ENCODE assay signal across 25 cellular contexts in genomic region chr15:100781061-100781960, GRCh38.
A peak's percentile ranks its signal among the peaks of the same experiment; 100 is the strongest.
DNase-seq lines count a peak whose midpoint lies in the region; ATAC-seq and TF ChIP-seq lines count a peak whose summit lies in the region.
"Had no signal": no experiment of that assay in that cellular context is flagged by ENCODE, and none has a peak within 500 bp of the region (broad histone marks: within the 10 kb centered on the region; RNA-seq: fewer than 3 reads in every experiment).

No MANE protein-coding gene starts in this region.

- intact Hi-C loops in Right ventricle myocardium inferior (cut with DNase I), result no loop called here

- ATAC-seq in Right ventricle myocardium inferior, result no peak
- ATAC-seq in WTC11, result no peak
- ATAC-seq in lung (ENCODE audit: insufficient read depth, low FRiP score), result no peak
- ATAC-seq in GM18870 (IDR thresholded peaks at IDR 0.05; ENCODE audit: unreplicated experiment), result no peak
- no peak for ATAC-seq in HG02610 (IDR thresholded peaks at IDR 0.05; ENCODE audit: unreplicated experiment)
- ATAC-seq: stimulated activated naive CD8-positive, alpha-beta T cell treated with anti-CD3 and anti-CD28 coated beads, Interleukin-15, Interleukin-2, amounts not matched to agents 100 U/mL and 50 U/mL, for 24 hours; T-cell had no signal

- CTCF ChIA-PET in WTC11 (lab: Charles Lee), result no interaction called here

- TF ChIP-seq CTCF in right atrium auricular region (IDR thresholded peaks at IDR 0.05) (no peak), WTC11 (IDR thresholded peaks at IDR 0.05) (no peak), lung (IDR thresholded peaks at IDR 0.05; ENCODE audit: control extremely low read depth, extremely low read depth) (no peak)

- H3K36me3 Mint-ChIP-seq in WTC11, result no peaks in the 10 kb centered on the region; the same call in none of the 2 replicates
- H3K36me3 Mint-ChIP-seq: CD8-positive, alpha-beta memory T cell; T-cell had no signal

- H3K27me3 Mint-ChIP-seq in WTC11 (ENCODE audit: low read depth), result no peaks in the 10 kb centered on the region; the same call in 1 of the 2 replicates

- H3K4me1 Mint-ChIP-seq in WTC11, result peaks cover 9% of the 10 kb centered on the region
- H3K4me1 Mint-ChIP-seq: CD8-positive, alpha-beta memory T cell; IgD-negative memory B cell; neural crest cell had no signal

- in situ Hi-C loops in KBM-7 (cut with MboI; ENCODE audit: low pct_unique_long_range_greater_than_20kb, low sequenced_read_pairs), result no loop called here

- no peaks in the 10 kb centered on the region for H3K9me3 ChIP-seq in right atrium auricular region
- H3K9me3 ChIP-seq in lung (ENCODE audit: control insufficient read depth in 2 of 2, insufficient read depth in 1 of 2, low read length in 1 of 2), result peaks cover 0 to 7% of the 10 kb centered on the region in 2 donors
- H3K9me3 ChIP-seq: HAP-1 had no signal

- H3K9me3 Mint-ChIP-seq in WTC11, result peaks cover 5% of the 10 kb centered on the region; the same call in 1 of the 2 replicates
- H3K9me3 Mint-ChIP-seq: IgD-negative memory B cell, neural crest cell, T-cell had no signal

- no peaks in the 10 kb centered on the region for H3K27me3 ChIP-seq in right atrium auricular region
- H3K27me3 ChIP-seq in lung (ENCODE audit: control insufficient read depth, insufficient read depth), result peaks cover 4% of the 10 kb centered on the region
- H3K27me3 ChIP-seq: hepatocyte had no signal

- POLR2A ChIA-PET in WTC11 (lab: Charles Lee), result no interaction called here

- H3K4me1 ChIP-seq in right atrium auricular region (no peaks in the 10 kb centered on the region), lung (ENCODE audit: control insufficient read depth in 2 of 2, insufficient read depth in 2 of 2, low read length in 2 of 2) (no peaks in the 10 kb centered on the region)
- H3K4me1 ChIP-seq: HAP-1 had no signal

- no peak overlapping the region for H3K4me3 ChIP-seq in right atrium auricular region
- H3K4me3 ChIP-seq in lung, result no peak overlapping the region
- H3K4me3 ChIP-seq: HAP-1, hepatocyte had no signal

- no peak overlapping the region for H3K4me3 Mint-ChIP-seq in WTC11
- H3K4me3 Mint-ChIP-seq: CD8-positive, alpha-beta memory T cell; IgD-negative memory B cell; neural crest cell; T-cell had no signal

- no peak overlapping the region for H3K27ac Mint-ChIP-seq in WTC11
- H3K27ac Mint-ChIP-seq: CD8-positive, alpha-beta memory T cell; T-cell had no signal

- peak; percentile 11 for DNase-seq in right atrium auricular region (ENCODE audit: low spot score)
- no peak for DNase-seq in Right ventricle myocardium inferior (ENCODE audit: missing footprints)
- DNase-seq in WTC11 (ENCODE audit: low spot score), result peak; percentile 7
- DNase-seq in lung (ENCODE audit: low spot score), result peak; percentile 5
- DNase-seq in KBM-7, result no peak
- no peak for DNase-seq in NCI-H69 (lab: John Stamatoyannopoulos, UW)
- DNase-seq: activated gamma-delta T cell treated with Interleukin-2 at 50 U/mL for 16 hours; amygdala; DND-41; kidney; NCI-H187; NK-92 treated with Interleukin-12 subunit alpha and Interleukin-12 subunit beta, amount 100 ng/mL, for 24 hours; stimulated activated naive CD8-positive, alpha-beta T cell treated with anti-CD3 and anti-CD28 coated beads, Interleukin-15, Interleukin-2, amounts not matched to agents 100 U/mL and 50 U/mL, for 24 hours; trophoblast cell had no signal

- H3K27ac ChIP-seq in right atrium auricular region (no peak overlapping the region), lung (ENCODE audit: low read depth in 1 of 2, low read length in 1 of 2) (no peak overlapping the region)
- H3K27ac ChIP-seq: hepatocyte, HL-60, RWPE1, VCaP had no signal

- WGBS in lung, 2 donors, result 89 to 92% methylated on average over 11 of the region's 11 CpGs

- H3K36me3 ChIP-seq in right atrium auricular region, result no peaks in the 10 kb centered on the region
- no peaks in the 10 kb centered on the region for H3K36me3 ChIP-seq in lung (ENCODE audit: control insufficient read depth in 2 of 2, insufficient read depth in 2 of 2, low read length in 2 of 2)
- H3K36me3 ChIP-seq: HAP-1 had no signal

TF ChIP-seq in WTC11, 78 proteins besides CTCF, POLR2A, EP300 and RAD21:
- TF ChIP-seq E2F1 (CRISPR knock-in tag; IDR thresholded peaks at IDR 0.05) (no peak), E2F4 (CRISPR knock-in tag; IDR thresholded peaks at IDR 0.05; ENCODE audit: borderline replicate concordance, low read depth) (no peak), FOXP1 (CRISPR knock-in tag; IDR thresholded peaks at IDR 0.05; ENCODE audit: borderline replicate concordance) (no peak), CREB1 (CRISPR knock-in tag; IDR thresholded peaks at IDR 0.05) (no peak), IRF2 (CRISPR knock-in tag; IDR thresholded peaks at IDR 0.05; ENCODE audit: borderline replicate concordance, low read depth) (no peak), ZNF396 (CRISPR knock-in tag; IDR thresholded peaks at IDR 0.05; ENCODE audit: borderline replicate concordance) (no peak), ZNF219 (CRISPR knock-in tag; IDR thresholded peaks at IDR 0.05; ENCODE audit: borderline replicate concordance) (no peak), FOXJ3 (CRISPR knock-in tag; IDR thresholded peaks at IDR 0.05; ENCODE audit: borderline replicate concordance) (no peak), ZNF263 (CRISPR knock-in tag; IDR thresholded peaks at IDR 0.05; ENCODE audit: low read depth) (no peak), JUN (CRISPR knock-in tag; IDR thresholded peaks at IDR 0.05) (no peak), OVOL2 (CRISPR knock-in tag; IDR thresholded peaks at IDR 0.05; ENCODE audit: borderline replicate concordance) (no peak), ZNF671 (CRISPR knock-in tag; IDR thresholded peaks at IDR 0.05) (no peak), ETV6 (CRISPR knock-in tag; IDR thresholded peaks at IDR 0.05) (no peak), ESRRA (CRISPR knock-in tag; IDR thresholded peaks at IDR 0.05; ENCODE audit: borderline replicate concordance) (no peak), NFYB (CRISPR knock-in tag; conservative IDR thresholded peaks at IDR 0.05; ENCODE audit: low read depth) (no peak)
- TF ChIP-seq, protein P1, sequence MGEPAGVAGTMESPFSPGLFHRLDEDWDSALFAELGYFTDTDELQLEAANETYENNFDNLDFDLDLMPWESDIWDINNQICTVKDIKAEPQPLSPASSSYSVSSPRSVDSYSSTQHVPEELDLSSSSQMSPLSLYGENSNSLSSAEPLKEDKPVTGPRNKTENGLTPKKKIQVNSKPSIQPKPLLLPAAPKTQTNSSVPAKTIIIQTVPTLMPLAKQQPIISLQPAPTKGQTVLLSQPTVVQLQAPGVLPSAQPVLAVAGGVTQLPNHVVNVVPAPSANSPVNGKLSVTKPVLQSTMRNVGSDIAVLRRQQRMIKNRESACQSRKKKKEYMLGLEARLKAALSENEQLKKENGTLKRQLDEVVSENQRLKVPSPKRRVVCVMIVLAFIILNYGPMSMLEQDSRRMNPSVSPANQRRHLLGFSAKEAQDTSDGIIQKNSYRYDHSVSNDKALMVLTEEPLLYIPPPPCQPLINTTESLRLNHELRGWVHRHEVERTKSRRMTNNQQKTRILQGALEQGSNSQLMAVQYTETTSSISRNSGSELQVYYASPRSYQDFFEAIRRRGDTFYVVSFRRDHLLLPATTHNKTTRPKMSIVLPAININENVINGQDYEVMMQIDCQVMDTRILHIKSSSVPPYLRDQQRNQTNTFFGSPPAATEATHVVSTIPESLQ (CRISPR knock-in tag; IDR thresholded peaks at IDR 0.05), result no peak
- TF ChIP-seq, protein P2, sequence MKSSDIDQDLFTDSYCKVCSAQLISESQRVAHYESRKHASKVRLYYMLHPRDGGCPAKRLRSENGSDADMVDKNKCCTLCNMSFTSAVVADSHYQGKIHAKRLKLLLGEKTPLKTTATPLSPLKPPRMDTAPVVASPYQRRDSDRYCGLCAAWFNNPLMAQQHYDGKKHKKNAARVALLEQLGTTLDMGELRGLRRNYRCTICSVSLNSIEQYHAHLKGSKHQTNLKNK (CRISPR knock-in tag; IDR thresholded peaks at IDR 0.05), result no peak

Comparison
In these comparisons a context has a peak if more than half of its experiments do, and no peak if none do; other contexts are left out.
1. DNase-seq: peak in right atrium auricular region (single experiment), WTC11 (single experiment) and lung (single experiment); none in Right ventricle myocardium inferior (single experiment), KBM-7 (single experiment) and NCI-H69 (single experiment).